In the genomic region with DNA sequence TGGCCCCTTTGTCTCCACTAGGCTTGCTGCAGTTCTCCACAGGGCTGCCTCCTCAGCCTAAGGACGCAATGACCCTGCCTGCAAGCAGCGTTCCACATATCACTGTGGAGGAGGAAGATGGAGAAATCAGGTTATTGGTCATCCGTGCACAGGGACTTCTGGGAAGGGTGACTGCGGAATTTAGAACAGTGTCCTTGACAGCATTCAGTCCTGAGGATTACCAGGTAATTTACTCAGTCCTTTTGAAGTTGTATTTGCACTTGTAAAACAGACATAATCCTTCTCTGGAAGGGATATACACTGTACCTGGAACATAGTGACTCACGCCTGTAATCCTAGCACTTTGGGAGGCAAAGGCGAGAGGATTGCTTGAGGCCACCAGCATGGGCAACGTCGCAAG, we compare ENCODE assay signal across 20 cellular contexts.
A peak's percentile ranks its signal among the peaks of the same experiment; 100 is the strongest.
DNase-seq lines count a peak whose midpoint lies in the region; ATAC-seq and TF ChIP-seq lines count a peak whose summit lies in the region.
"Had no signal": no experiment of that assay in that cellular context is flagged by ENCODE, and none has a peak within 500 bp of the region (broad histone marks: within the 10 kb centered on the region; RNA-seq: fewer than 3 reads in every experiment).

No MANE protein-coding gene starts in this region.

- H3K27me3 ChIP-seq in HCT116 (ENCODE audit: insufficient read depth, low read length) (no peaks in the 10 kb centered on the region), mesendoderm (ENCODE audit: insufficient read depth, low read length, poor library complexity) (no peaks in the 10 kb centered on the region)
- H3K27me3 ChIP-seq: BLaER1 treated with 17β-estradiol and CSF1 and Interleukin-3, amounts not matched to agents 10 nM and 100 nM; SJCRH30 had no signal

- no peak for TF ChIP-seq POLR2A in HCT116 (IDR thresholded peaks at IDR 0.05; ENCODE audit: borderline replicate concordance, extremely low read depth, insufficient read depth, insufficient read length)

- H3K4me2 ChIP-seq in HCT116 (ENCODE audit: low read length) (peak overlapping the region; percentile 16), mesendoderm (ENCODE audit: low read length) (no peak overlapping the region)
- H3K4me2 ChIP-seq: BLaER1 treated with 17β-estradiol and CSF1 and Interleukin-3, amounts not matched to agents 10 nM and 100 nM had no signal

- H3K9ac ChIP-seq in HCT116 (ENCODE audit: low read length) (no peak overlapping the region), mesendoderm (ENCODE audit: low read length) (no peak overlapping the region)
- H3K9ac ChIP-seq: BLaER1 treated with 17β-estradiol and CSF1 and Interleukin-3, amounts not matched to agents 10 nM and 100 nM had no signal

- RAD21 ChIA-PET in HCT116 (lab: Charles Lee; ENCODE audit: low non-redundant PET in 1 of 2, low total read pairs in 2 of 2, uncharacterized antibody in 2 of 2, unreplicated experiment in 2 of 2), result no interaction called here

- H3K79me2 ChIP-seq in HCT116 (ENCODE audit: insufficient read depth, low read length) (no peaks in the 10 kb centered on the region), mesendoderm (ENCODE audit: control insufficient read depth, insufficient read depth, low read length) (no peaks in the 10 kb centered on the region)

- no peaks in the 10 kb centered on the region for H3K9me3 Mint-ChIP-seq in T-helper 2 cell treated with Interferon-gamma antibody and Interleukin-4, amounts not matched to agents 5 μg/mL and 100 μg/mL, for 36 hours
- H3K9me3 Mint-ChIP-seq: CD8-positive, alpha-beta T cell; T-cell had no signal

- POLR2A ChIA-PET in HCT116 (lab: Charles Lee), result no interaction called here

- no peak overlapping the region for H3K18ac ChIP-seq in mesendoderm (ENCODE audit: low read length)

- H3K79me1 ChIP-seq in mesendoderm (ENCODE audit: low read length), result no peaks in the 10 kb centered on the region

- no peak overlapping the region for H2AK5ac ChIP-seq in mesendoderm (ENCODE audit: low read length)

- H3K36me3 ChIP-seq in HCT116 (ENCODE audit: control insufficient read depth in 1 of 2, insufficient read depth in 2 of 2, low read length in 2 of 2) (no peaks in the 10 kb centered on the region), mesendoderm (ENCODE audit: control insufficient read depth, insufficient read depth, low read length) (no peaks in the 10 kb centered on the region)
- H3K36me3 ChIP-seq: BLaER1 treated with 17β-estradiol and CSF1 and Interleukin-3, amounts not matched to agents 10 nM and 100 nM; SJCRH30 had no signal

- no peak for TF ChIP-seq CTCF in HCT116 (IDR thresholded peaks at IDR 0.05 in 2 of 3, conservative IDR thresholded peaks at IDR 0.05 in 1 of 3; ENCODE audit: borderline replicate concordance in 1 of 3, insufficient read depth in 1 of 3, low read depth in 2 of 3, low read length in 2 of 3)

- H3K36me3 Mint-ChIP-seq in T-helper 2 cell treated with Interferon-gamma antibody and Interleukin-4, amounts not matched to agents 5 μg/mL and 100 μg/mL, for 36 hours (ENCODE audit: low read depth), result no peaks in the 10 kb centered on the region
- H3K36me3 Mint-ChIP-seq: CD8-positive, alpha-beta T cell; IgD-negative memory B cell; T-cell had no signal

- H3K56ac ChIP-seq in mesendoderm (ENCODE audit: low read length), result no peak overlapping the region

- H3K27me3 Mint-ChIP-seq in T-helper 2 cell treated with Interferon-gamma antibody and Interleukin-4, amounts not matched to agents 5 μg/mL and 100 μg/mL, for 36 hours (ENCODE audit: low read depth), result no peaks in the 10 kb centered on the region
- H3K27me3 Mint-ChIP-seq: T-cell had no signal

- no peak overlapping the region for H4K5ac ChIP-seq in mesendoderm (ENCODE audit: low read length)

- H2BK120ac ChIP-seq in mesendoderm (ENCODE audit: low read depth, low read length), result no peak overlapping the region

- H3K27ac ChIP-seq in HCT116 (ENCODE audit: low read depth, low read length), result no peak overlapping the region
- peak overlapping the region; percentile 58 for H3K27ac ChIP-seq in caudate nucleus (ENCODE audit: low read depth, low read length)
- H3K27ac ChIP-seq in mesendoderm (ENCODE audit: low read depth, low read length), result no peak overlapping the region
- H3K27ac ChIP-seq: BLaER1 treated with 17β-estradiol and CSF1 and Interleukin-3, amounts not matched to agents 10 nM and 100 nM; SJCRH30 had no signal

- no peak for TF ChIP-seq RAD21 in HCT116 (IDR thresholded peaks at IDR 0.05; ENCODE audit: low read depth)

- H3K4ac ChIP-seq in mesendoderm (ENCODE audit: low read depth, low read length), result no peak overlapping the region

- no peaks in the 10 kb centered on the region for H3K4me1 Mint-ChIP-seq in T-helper 2 cell treated with Interferon-gamma antibody and Interleukin-4, amounts not matched to agents 5 μg/mL and 100 μg/mL, for 36 hours (ENCODE audit: low read depth)
- H3K4me1 Mint-ChIP-seq: IgD-negative memory B cell, T-cell had no signal

- H3K23ac ChIP-seq in mesendoderm (ENCODE audit: low read length), result no peak overlapping the region

- H3K27ac Mint-ChIP-seq in T-helper 2 cell treated with Interferon-gamma antibody and Interleukin-4, amounts not matched to agents 5 μg/mL and 100 μg/mL, for 36 hours, result no peak overlapping the region
- H3K27ac Mint-ChIP-seq: CD8-positive, alpha-beta T cell; IgD-negative memory B cell; T-cell had no signal

- no peak overlapping the region for H2BK5ac ChIP-seq in mesendoderm (ENCODE audit: low read length)

- BruUV-seq in HCT116 (replicated peaks; lab: Mats Ljungman, UMichigan), result no TSS peak

- no peak overlapping the region for H4K8ac ChIP-seq in mesendoderm (ENCODE audit: low read depth, low read length)

- peaks cover 0 to 5% of the 10 kb centered on the region in 2 experiments; a peak in 1 of 4 replicates for H3K4me1 ChIP-seq in HCT116 (ENCODE audit: control insufficient read depth in 1 of 2, insufficient read depth in 2 of 2, low read length in 2 of 2)
- no peaks in the 10 kb centered on the region for H3K4me1 ChIP-seq in mesendoderm (ENCODE audit: control insufficient read depth, low read depth, low read length)
- H3K4me1 ChIP-seq: SJCRH30 had no signal

- CTCF ChIA-PET in HCT116 (lab: Charles Lee), result no interaction called here

- no peaks in the 10 kb centered on the region for H3K9me3 ChIP-seq in HCT116 (ENCODE audit: control insufficient read depth in 1 of 2, insufficient read depth in 1 of 2, low read depth in 1 of 2, low read length in 2 of 2)
- H3K9me3 ChIP-seq: BLaER1 treated with 17β-estradiol and CSF1 and Interleukin-3, amounts not matched to agents 10 nM and 100 nM; SJCRH30 had no signal

- DNase-seq in DMS53 treated with DMSO at 0.1 percent for 48 hours (lab: John Stamatoyannopoulos, UW; ENCODE audit: unreplicated experiment) (peak; percentile 91), HCT116 (ENCODE audit: low read depth, low spot score) (no peak), caudate nucleus (lab: John Stamatoyannopoulos, UW) (peak in 5 of 61 donors; percentile 2 to 24 (median 7)), mesendoderm (peak; percentile 18), UCSD-AML1 (lab: John Stamatoyannopoulos, UW; ENCODE audit: unreplicated experiment) (no peak), NCI-H226 (no peak), DMS79 treated with DMSO at 0.1 percent for 48 hours (lab: John Stamatoyannopoulos, UW) (no peak)
- no peak for DNase-seq in T-helper 2 cell treated with Interferon-gamma antibody and Interleukin-4, amounts not matched to agents 5 μg/mL and 100 μg/mL, for 36 hours (ENCODE audit: low spot score)
- DNase-seq: ACHN; CD8-positive, alpha-beta T cell; MV-4-11; NCI-H1105 treated with DMSO at 0.1 percent for 48 hours; NCI-H1694; NCI-H446 treated with DMSO at 0.1 percent for 48 hours; NCI-H526 treated with DMSO at 0.1 percent for 48 hours; SJCRH30; T-cell had no signal

- no peak overlapping the region for H3K4me3 ChIP-seq in HCT116 (replicated peaks in 1 of 2; ENCODE audit: low read depth in 1 of 2, low read length in 2 of 2)
- H3K4me3 ChIP-seq in mesendoderm (ENCODE audit: low read length), result no peak overlapping the region
- H3K4me3 ChIP-seq: BLaER1 treated with 17β-estradiol and CSF1 and Interleukin-3, amounts not matched to agents 10 nM and 100 nM; SJCRH30 had no signal

- H2BK15ac ChIP-seq in mesendoderm (replicated peaks; ENCODE audit: low read depth), result no peak overlapping the region

- peak overlapping the region; percentile 24 for H2AFZ ChIP-seq in HCT116 (ENCODE audit: low read depth, low read length, poor library complexity, severe bottlenecking)

- no peaks in the 10 kb centered on the region for H4K20me1 ChIP-seq in HCT116 (ENCODE audit: insufficient read depth)
- H4K20me1 ChIP-seq: BLaER1 treated with 17β-estradiol and CSF1 and Interleukin-3, amounts not matched to agents 10 nM and 100 nM had no signal

- no CpG with 5 or more reads among the region's 8 CpGs for WGBS in mesendoderm (ENCODE audit: extremely low coverage, insufficient coverage, low lambda C conversion rate)

- peak; percentile 79 for ATAC-seq in HCT116
- ATAC-seq: CD8-positive, alpha-beta T cell; Panc1; T-cell had no signal

- no peak overlapping the region for H3K4me3 Mint-ChIP-seq in T-helper 2 cell treated with Interferon-gamma antibody and Interleukin-4, amounts not matched to agents 5 μg/mL and 100 μg/mL, for 36 hours
- H3K4me3 Mint-ChIP-seq: CD8-positive, alpha-beta T cell; IgD-negative memory B cell; T-cell had no signal

- intact Hi-C loops in HCT116 (cut with micrococcal nuclease), result loop anchor here (10.0 kb wide), 1 partner anchor 60 kb away; no protein-coding TSS in a partner anchor

- no peaks in the 10 kb centered on the region for H3K9me2 ChIP-seq in HCT116 (ENCODE audit: insufficient read depth)

TF ChIP-seq in HCT116, 20 proteins besides CTCF, POLR2A, EP300 and RAD21:
- TF ChIP-seq TCF7L2 (IDR thresholded peaks at IDR 0.05; ENCODE audit: borderline replicate concordance, extremely low read depth, insufficient read depth, insufficient read length) (peak; percentile 68), ELF1 (IDR thresholded peaks at IDR 0.05; ENCODE audit: borderline replicate concordance, low read depth) (no peak)
TF ChIP-seq in HCT116: peak in this region for 1.

Comparison
In these comparisons a context has a peak if more than half of its experiments do, and no peak if none do; other contexts are left out.
1. DNase-seq: peak in DMS53 treated with DMSO at 0.1 percent for 48 hours (single experiment) and mesendoderm (single experiment); none in HCT116 (single experiment), UCSD-AML1 (single experiment), T-helper 2 cell treated with Interferon-gamma antibody and Interleukin-4, amounts not matched to agents 5 μg/mL and 100 μg/mL, for 36 hours (single experiment), NCI-H226 (single experiment) and DMS79 treated with DMSO at 0.1 percent for 48 hours (single experiment).